8 cellular contexts compared by ENCODE assay signal in the genomic region with DNA sequence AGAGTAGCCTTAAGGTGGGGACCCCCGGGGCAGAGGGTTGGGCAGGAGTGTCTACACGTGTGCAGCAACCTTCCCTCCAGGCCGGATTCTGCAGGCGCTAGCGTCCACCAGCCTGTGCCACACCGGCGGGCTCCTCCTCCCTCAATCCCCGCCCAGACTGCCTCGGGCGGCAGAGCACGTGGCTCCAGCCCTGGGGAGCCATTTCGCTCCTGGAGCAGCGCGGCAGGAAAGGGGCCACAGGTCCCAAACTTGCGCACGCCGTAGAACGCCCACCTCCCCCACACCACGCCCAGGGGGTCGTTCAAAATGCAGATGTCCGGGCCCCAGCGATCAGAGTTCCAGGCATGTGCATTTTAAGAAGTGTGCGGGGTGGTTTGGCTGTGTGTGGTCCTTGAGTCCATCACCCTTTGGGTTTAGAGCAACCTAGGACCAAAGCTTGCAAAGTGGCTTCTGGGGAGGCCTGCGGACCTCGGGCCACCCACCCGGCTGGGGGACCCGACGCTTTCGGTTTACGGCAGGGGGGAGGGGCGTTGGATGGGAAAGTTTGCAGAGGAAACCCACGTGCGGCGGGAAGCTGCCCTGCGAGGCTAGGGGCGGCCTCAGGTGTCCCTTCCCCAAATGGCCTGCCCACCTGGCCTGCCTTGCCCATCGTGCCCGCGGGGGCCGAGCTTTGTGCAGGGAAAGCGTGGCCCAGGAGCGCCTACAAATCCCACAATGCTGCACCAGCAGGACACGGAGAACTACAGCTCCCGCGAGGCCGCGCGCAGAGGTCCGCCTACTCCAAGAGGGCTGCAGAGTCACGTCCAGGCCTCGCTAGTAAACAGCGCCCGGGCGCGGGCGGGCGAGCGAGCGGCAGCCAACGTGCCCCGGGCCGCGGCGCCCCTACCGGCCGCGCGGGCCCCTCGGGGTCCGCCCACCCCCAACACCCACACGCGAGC. TPM values are rescaled to one million over a fixed set of nuclear protein-coding genes. Genes with fewer than 3 reads are reported as not detected.
A peak's percentile ranks its signal among the peaks of the same experiment; 100 is the strongest.
DNase-seq lines count a peak whose midpoint lies in the region; ATAC-seq and TF ChIP-seq lines count a peak whose summit lies in the region.

No MANE protein-coding gene starts in this region.

- peaks cover 11% of the 10 kb centered on the region for H3K4me1 Mint-ChIP-seq in CD4-positive, alpha-beta T cell (ENCODE audit: low read depth)
- H3K4me1 Mint-ChIP-seq in activated CD8-positive, alpha-beta memory T cell treated with anti-CD3 and anti-CD28 coated beads, Interleukin-2, amount 10 ng/mL, durations not matched to agents 7 days and 5 days: peaks cover 21% of the 10 kb centered on the region
- H3K4me1 Mint-ChIP-seq in mesothelial cell of epicardium: peaks cover 7% of the 10 kb centered on the region

- DNase-seq in CD4-positive, alpha-beta T cell: peak; percentile 74 to 88 (median 85)
- peak; percentile 61 for DNase-seq in HS-5 (ENCODE audit: low read depth)
- DNase-seq in NOMO-1 (lab: John Stamatoyannopoulos, UW; ENCODE audit: unreplicated experiment in 2 of 2): peak; percentile 92 to 94
- peak; percentile 95 for DNase-seq in activated CD8-positive, alpha-beta memory T cell treated with anti-CD3 and anti-CD28 coated beads, Interleukin-2, amount 10 ng/mL, durations not matched to agents 7 days and 5 days
- DNase-seq in mesothelial cell of epicardium (ENCODE audit: low spot score in 2 of 2, unreplicated experiment in 2 of 2): peak; percentile 81 to 88
- DNase-seq in stimulated activated CD8-positive, alpha-beta memory T cell treated with anti-CD3 and anti-CD28 coated beads, Interleukin-15, amount 100 ng/mL, for 24 hours (ENCODE audit: low read depth): peak; percentile 65

- H3K36me3 Mint-ChIP-seq in CD4-positive, alpha-beta T cell (ENCODE audit: low read depth): peaks cover 17% of the 10 kb centered on the region
- H3K36me3 Mint-ChIP-seq in activated CD8-positive, alpha-beta memory T cell treated with anti-CD3 and anti-CD28 coated beads, Interleukin-2, amount 10 ng/mL, durations not matched to agents 7 days and 5 days: no peaks in the 10 kb centered on the region
- no peaks in the 10 kb centered on the region for H3K36me3 Mint-ChIP-seq in mesothelial cell of epicardium

- H3K27me3 ChIP-seq in CD4-positive, alpha-beta T cell (ENCODE audit: control insufficient read depth, insufficient read depth, low read length): no peaks in the 10 kb centered on the region
- no peaks in the 10 kb centered on the region for H3K27me3 ChIP-seq in endocrine pancreas (ENCODE audit: control insufficient read depth, insufficient read depth, low read length)

- peak; percentile 81 for ATAC-seq in CD4-positive, alpha-beta T cell (ENCODE audit: poor library complexity)
- peak; percentile 58 for ATAC-seq in GM19455 (IDR thresholded peaks at IDR 0.05; ENCODE audit: unreplicated experiment)
- ATAC-seq in activated CD8-positive, alpha-beta memory T cell treated with anti-CD3 and anti-CD28 coated beads, Interleukin-2, amount 10 ng/mL, durations not matched to agents 7 days and 5 days: peak; percentile 86

- no peaks in the 10 kb centered on the region for H3K9me3 Mint-ChIP-seq in CD4-positive, alpha-beta T cell
- no peaks in the 10 kb centered on the region for H3K9me3 Mint-ChIP-seq in activated CD8-positive, alpha-beta memory T cell treated with anti-CD3 and anti-CD28 coated beads, Interleukin-2, amount 10 ng/mL, durations not matched to agents 7 days and 5 days (ENCODE audit: low read depth)
- no peaks in the 10 kb centered on the region for H3K9me3 Mint-ChIP-seq in mesothelial cell of epicardium

- no peaks in the 10 kb centered on the region for H3K4me1 ChIP-seq in endocrine pancreas (ENCODE audit: control insufficient read depth, insufficient read depth, low read length)

- H3K4me3 Mint-ChIP-seq in CD4-positive, alpha-beta T cell: peak overlapping the region; percentile 89
- H3K4me3 Mint-ChIP-seq in activated CD8-positive, alpha-beta memory T cell treated with anti-CD3 and anti-CD28 coated beads, Interleukin-2, amount 10 ng/mL, durations not matched to agents 7 days and 5 days: peak overlapping the region; percentile 85
- peak overlapping the region; percentile 89 for H3K4me3 Mint-ChIP-seq in mesothelial cell of epicardium

- intact Hi-C loops in CD4-positive, alpha-beta T cell (cut with DNase I, micrococcal nuclease): loop anchor here (1.0 to 5.0 kb wide), 5 partner anchors 17 to 495 kb away; a partner anchor contains a TSS

- H3K27ac Mint-ChIP-seq in CD4-positive, alpha-beta T cell: peak overlapping the region; percentile 97
- peak overlapping the region; percentile 93 for H3K27ac Mint-ChIP-seq in activated CD8-positive, alpha-beta memory T cell treated with anti-CD3 and anti-CD28 coated beads, Interleukin-2, amount 10 ng/mL, durations not matched to agents 7 days and 5 days
- H3K27ac Mint-ChIP-seq in mesothelial cell of epicardium: peak overlapping the region; percentile 80

- TF ChIP-seq CTCF in CD4-positive, alpha-beta T cell (IDR thresholded peaks at IDR 0.05): no peak
- TF ChIP-seq CTCF in mesothelial cell of epicardium (IDR thresholded peaks at IDR 0.05; ENCODE audit: unreplicated experiment): no peak

- CTCF ChIA-PET in CD4-positive, alpha-beta T cell (lab: Charles Lee): interaction anchor here (0.6 to 7.0 kb wide), 7 partner anchors 12 to 562 kb away, joined by 3 to 83 read pairs (median 3); a partner anchor contains a TSS
- CTCF ChIA-PET in activated CD8-positive, alpha-beta memory T cell treated with anti-CD3 and anti-CD28 coated beads, Interleukin-2, amount 10 ng/mL, durations not matched to agents 7 days and 5 days (lab: Charles Lee): interaction anchor here (0.6 to 15.2 kb wide), 15 partner anchors 13 to 579 kb away, joined by 3 to 218 read pairs (median 3); a partner anchor contains a TSS

- H3K36me3 ChIP-seq in endocrine pancreas (ENCODE audit: control insufficient read depth, insufficient read depth, low read length): no peaks in the 10 kb centered on the region

- H3K27ac ChIP-seq in CD4-positive, alpha-beta T cell (ENCODE audit: low read depth, low read length): peak overlapping the region; percentile 72

- peaks cover 5% of the 10 kb centered on the region for H3K27me3 Mint-ChIP-seq in CD4-positive, alpha-beta T cell
- no peaks in the 10 kb centered on the region for H3K27me3 Mint-ChIP-seq in activated CD8-positive, alpha-beta memory T cell treated with anti-CD3 and anti-CD28 coated beads, Interleukin-2, amount 10 ng/mL, durations not matched to agents 7 days and 5 days
- no peaks in the 10 kb centered on the region for H3K27me3 Mint-ChIP-seq in mesothelial cell of epicardium (ENCODE audit: low read depth)

- no peaks in the 10 kb centered on the region for H3K9me3 ChIP-seq in CD4-positive, alpha-beta T cell (ENCODE audit: control insufficient read depth, low read length)
- H3K9me3 ChIP-seq in endocrine pancreas (ENCODE audit: control insufficient read depth, low read length): no peaks in the 10 kb centered on the region

- H3K4me3 ChIP-seq in endocrine pancreas (ENCODE audit: control insufficient read depth, insufficient read depth, low read length): peak overlapping the region; percentile 57

- peak overlapping the region; percentile 92 for H3K9ac ChIP-seq in endocrine pancreas (ENCODE audit: control insufficient read depth, insufficient read depth, low read length)

- POLR2A ChIA-PET in CD4-positive, alpha-beta T cell (lab: Charles Lee): interaction anchor here (0.6 to 5.4 kb wide), 16 partner anchors 12 to 554 kb away, joined by 3 to 179 read pairs (median 4); a partner anchor contains a TSS

RNA-seq across cellular contexts. Expression of a gene that starts 1.4 kb away (rescaled TPM):
- 10 to 100 TPM in 1 of 2 experiments, 1 to 10 TPM in 1; 8.6 to 10.8 TPM for total RNA-seq in CD4-positive, alpha-beta T cell
- total RNA-seq in activated CD8-positive, alpha-beta memory T cell treated with anti-CD3 and anti-CD28 coated beads, Interleukin-2, amount 10 ng/mL, durations not matched to agents 7 days and 5 days: 10 to 100 TPM; 18.0 to 27.2 TPM
- total RNA-seq in mesothelial cell of epicardium: 28.8 to 33.7 TPM (median 29.5 TPM) in 3 replicates

RNA-seq across cellular contexts. Expression of a gene that starts 29.6 kb away (rescaled TPM):
- not detected for total RNA-seq in CD4-positive, alpha-beta T cell
- not detected for total RNA-seq in activated CD8-positive, alpha-beta memory T cell treated with anti-CD3 and anti-CD28 coated beads, Interleukin-2, amount 10 ng/mL, durations not matched to agents 7 days and 5 days
- total RNA-seq in mesothelial cell of epicardium: 1.7 to 1.8 TPM (median 1.8 TPM) in 3 replicates

RNA-seq across cellular contexts. Expression of a gene that starts 44.4 kb away (rescaled TPM):
- total RNA-seq in CD4-positive, alpha-beta T cell: not detected
- under 1 TPM; 0.55 to 0.63 TPM for total RNA-seq in activated CD8-positive, alpha-beta memory T cell treated with anti-CD3 and anti-CD28 coated beads, Interleukin-2, amount 10 ng/mL, durations not matched to agents 7 days and 5 days
- total RNA-seq in mesothelial cell of epicardium: 78.2 to 80.3 TPM (median 79.6 TPM) in 3 replicates

Comparison
In these comparisons a context has a peak if more than half of its experiments do, and no peak if none do; other contexts are left out.
1. Peak in every context shown above with its lines: DNase-seq, ATAC-seq, H3K4me3 ChIP-seq and H3K27ac ChIP-seq.
2. RNA of a gene that starts 44.4 kb away (total RNA-seq): 78.2 to 80.3 TPM in mesothelial cell of epicardium; 0.55 to 0.63 TPM in activated CD8-positive, alpha-beta memory T cell treated with anti-CD3 and anti-CD28 coated beads, Interleukin-2, amount 10 ng/mL, durations not matched to agents 7 days and 5 days and not detected in CD4-positive, alpha-beta T cell; every median in the first group is over 10 times any median in the second.